Comparison of ENCODE assay signal across 8 cellular contexts in genomic region chr2:170972508-170973224, GRCh38. TPM values are rescaled to one million over a fixed set of nuclear protein-coding genes. Genes with fewer than 3 reads are reported as not detected.
DNase-seq lines count a peak whose midpoint lies in the region; ATAC-seq and TF ChIP-seq lines count a peak whose summit lies in the region.

No MANE protein-coding gene starts in this region.

- H3K27ac ChIP-seq in Peyer's patch = peak overlapping the region in 1 of 4 donors; percentile 77
- H3K27ac ChIP-seq in esophagus squamous epithelium = no peak overlapping the region
- H3K27ac ChIP-seq in mesendoderm (ENCODE audit: low read depth, low read length) = no peak overlapping the region

- H3K4me2 ChIP-seq in mesendoderm (ENCODE audit: low read length) = no peak overlapping the region

- H3K27me3 ChIP-seq in Peyer's patch (no peaks in the 10 kb centered on the region), esophagus squamous epithelium (no peaks in the 10 kb centered on the region), mesendoderm (ENCODE audit: insufficient read depth, low read length, poor library complexity) (no peaks in the 10 kb centered on the region)

- intact Hi-C loops in esophagus squamous epithelium (cut with DNase I) = loop anchor here (5.0 to 10.0 kb wide), 2 partner anchors 192 to 445 kb away; partner anchors contain the start of gene TLK1

- peak; percentile 1 to 2 for ATAC-seq in stimulated activated naive B cell treated with anti-CD40 and anti-IgM and Interleukin-4, amounts not matched to agents 10 μg/mL and 1 μg/mL and 100 μg/mL, for 72 hours (replicated peaks)
- ATAC-seq in GM21423 (IDR thresholded peaks at IDR 0.05; ENCODE audit: unreplicated experiment) = no peak

- H3K79me1 ChIP-seq in mesendoderm (ENCODE audit: low read length) = no peaks in the 10 kb centered on the region

- no peaks in the 10 kb centered on the region for H3K27me3 Mint-ChIP-seq in activated CD4-positive, alpha-beta T cell treated with anti-CD3 and anti-CD28 coated beads, Interleukin-2, amount 10 ng/mL, durations not matched to agents 7 days and 5 days
- H3K27me3 Mint-ChIP-seq in stimulated activated naive B cell treated with anti-CD40 and anti-IgM and Interleukin-4, amounts not matched to agents 10 μg/mL and 1 μg/mL and 100 μg/mL, for 72 hours = no peaks in the 10 kb centered on the region

- peaks cover 4% of the 10 kb centered on the region for H3K36me3 Mint-ChIP-seq in activated CD4-positive, alpha-beta T cell treated with anti-CD3 and anti-CD28 coated beads, Interleukin-2, amount 10 ng/mL, durations not matched to agents 7 days and 5 days (ENCODE audit: low read depth)
- peaks cover 6 to 17% of the 10 kb centered on the region in 2 donors for H3K36me3 Mint-ChIP-seq in stimulated activated naive B cell treated with anti-CD40 and anti-IgM and Interleukin-4, amounts not matched to agents 10 μg/mL and 1 μg/mL and 100 μg/mL, for 72 hours

- no peak overlapping the region for H2BK5ac ChIP-seq in mesendoderm (ENCODE audit: low read length)

- peaks cover 20% of the 10 kb centered on the region for H3K4me1 Mint-ChIP-seq in activated CD4-positive, alpha-beta T cell treated with anti-CD3 and anti-CD28 coated beads, Interleukin-2, amount 10 ng/mL, durations not matched to agents 7 days and 5 days
- peaks cover 14 to 30% of the 10 kb centered on the region in 2 donors for H3K4me1 Mint-ChIP-seq in stimulated activated naive B cell treated with anti-CD40 and anti-IgM and Interleukin-4, amounts not matched to agents 10 μg/mL and 1 μg/mL and 100 μg/mL, for 72 hours

- TF ChIP-seq POLR2A in Peyer's patch (IDR thresholded peaks at IDR 0.05) (no peak), esophagus squamous epithelium (IDR thresholded peaks at IDR 0.05) (no peak)

- H2BK120ac ChIP-seq in mesendoderm (ENCODE audit: low read depth, low read length) = no peak overlapping the region

- H2AK5ac ChIP-seq in mesendoderm (ENCODE audit: low read length) = no peak overlapping the region

- no peak overlapping the region for H2BK15ac ChIP-seq in mesendoderm (replicated peaks; ENCODE audit: low read depth)

- H3K56ac ChIP-seq in mesendoderm (ENCODE audit: low read length) = no peak overlapping the region

- no peak for DNase-seq in activated CD4-positive, alpha-beta T cell treated with anti-CD3 and anti-CD28 coated beads, Interleukin-2, amount 10 ng/mL, durations not matched to agents 7 days and 5 days
- no peak for DNase-seq in activated CD4-positive, alpha-beta T cell treated with anti-CD3 and anti-CD28 coated beads, Interleukin-2, amount 50 U/mL, for 4 hours
- DNase-seq in Peyer's patch = no peak
- DNase-seq in esophagus squamous epithelium (lab: John Stamatoyannopoulos, UW) = no peak
- DNase-seq in stimulated activated naive B cell treated with anti-CD40 and anti-IgM and Interleukin-4, amounts not matched to agents 10 μg/mL and 1 μg/mL and 100 μg/mL, for 72 hours = no peak
- DNase-seq in ureter (ENCODE audit: low spot score) = no peak
- DNase-seq in mesendoderm = no peak

- H3K9me3 ChIP-seq in Peyer's patch (no peaks in the 10 kb centered on the region), esophagus squamous epithelium (no peaks in the 10 kb centered on the region)

- H3K18ac ChIP-seq in mesendoderm (ENCODE audit: low read length) = no peak overlapping the region

- H3K23ac ChIP-seq in mesendoderm (ENCODE audit: low read length) = no peak overlapping the region

- TF ChIP-seq CTCF in Peyer's patch (IDR thresholded peaks at IDR 0.05) (no peak), esophagus squamous epithelium (IDR thresholded peaks at IDR 0.05) (peak in 1 of 6 experiments; percentile 3)

- no peak overlapping the region for H3K9ac ChIP-seq in mesendoderm (ENCODE audit: low read length)

- no peaks in the 10 kb centered on the region for H3K79me2 ChIP-seq in mesendoderm (ENCODE audit: control insufficient read depth, insufficient read depth, low read length)

- peaks cover 0 to 9% (median 0%) of the 10 kb centered on the region in 4 donors for H3K4me1 ChIP-seq in Peyer's patch
- H3K4me1 ChIP-seq in esophagus squamous epithelium = peaks cover 0 to 21% (median 4%) of the 10 kb centered on the region in 3 donors
- H3K4me1 ChIP-seq in mesendoderm (ENCODE audit: control insufficient read depth, low read depth, low read length) = no peaks in the 10 kb centered on the region

- no peak overlapping the region for H4K8ac ChIP-seq in mesendoderm (ENCODE audit: low read depth, low read length)

- 50 to 55% methylated on average over 12 to 13 of the region's 13 CpGs for WGBS in esophagus squamous epithelium, 2 donors
- WGBS in mesendoderm (ENCODE audit: extremely low coverage, insufficient coverage, low lambda C conversion rate) = no CpG with 5 or more reads among the region's 13 CpGs

- H3K36me3 ChIP-seq in Peyer's patch = no peaks in the 10 kb centered on the region
- peaks cover 0 to 15% (median 4%) of the 10 kb centered on the region in 3 donors for H3K36me3 ChIP-seq in esophagus squamous epithelium
- H3K36me3 ChIP-seq in mesendoderm (ENCODE audit: control insufficient read depth, insufficient read depth, low read length) = peaks cover 2% of the 10 kb centered on the region

- H3K27ac Mint-ChIP-seq in activated CD4-positive, alpha-beta T cell treated with anti-CD3 and anti-CD28 coated beads, Interleukin-2, amount 10 ng/mL, durations not matched to agents 7 days and 5 days = peak overlapping the region; percentile 63
- H3K27ac Mint-ChIP-seq in stimulated activated naive B cell treated with anti-CD40 and anti-IgM and Interleukin-4, amounts not matched to agents 10 μg/mL and 1 μg/mL and 100 μg/mL, for 72 hours = peak overlapping the region; percentile 73

- H4K5ac ChIP-seq in mesendoderm (ENCODE audit: low read length) = no peak overlapping the region

- no peaks in the 10 kb centered on the region for H3K9me3 Mint-ChIP-seq in activated CD4-positive, alpha-beta T cell treated with anti-CD3 and anti-CD28 coated beads, Interleukin-2, amount 10 ng/mL, durations not matched to agents 7 days and 5 days
- H3K9me3 Mint-ChIP-seq in stimulated activated naive B cell treated with anti-CD40 and anti-IgM and Interleukin-4, amounts not matched to agents 10 μg/mL and 1 μg/mL and 100 μg/mL, for 72 hours = no peaks in the 10 kb centered on the region

- H3K4me3 ChIP-seq in Peyer's patch (peak overlapping the region in 3 of 4 donors; percentile 54 to 78 (median 66)), esophagus squamous epithelium (peak overlapping the region in 3 of 4 donors; percentile 71 to 80 (median 79)), mesendoderm (ENCODE audit: low read length) (no peak overlapping the region)

- H3K4me3 Mint-ChIP-seq in activated CD4-positive, alpha-beta T cell treated with anti-CD3 and anti-CD28 coated beads, Interleukin-2, amount 10 ng/mL, durations not matched to agents 7 days and 5 days = peak overlapping the region; percentile 57
- H3K4me3 Mint-ChIP-seq in stimulated activated naive B cell treated with anti-CD40 and anti-IgM and Interleukin-4, amounts not matched to agents 10 μg/mL and 1 μg/mL and 100 μg/mL, for 72 hours = peak overlapping the region; percentile 86 to 91

- CTCF ChIA-PET in activated CD4-positive, alpha-beta T cell treated with anti-CD3 and anti-CD28 coated beads, Interleukin-2, amount 10 ng/mL, durations not matched to agents 7 days and 5 days (lab: Charles Lee) = interaction anchor here (0.5 to 2.1 kb wide), 19 partner anchors 11 to 743 kb away, joined by 3 to 11 read pairs (median 4); partner anchors contain the start of gene GORASP2

- H3K4ac ChIP-seq in mesendoderm (ENCODE audit: low read depth, low read length) = no peak overlapping the region

- POLR2A ChIA-PET in activated CD4-positive, alpha-beta T cell treated with anti-CD3 and anti-CD28 coated beads, Interleukin-2, amount 10 ng/mL, durations not matched to agents 7 days and 5 days (lab: Charles Lee) = no interaction called here

RNA-seq across cellular contexts. Expression of gene GORASP2, which starts 43.6 kb away (rescaled TPM):
- total RNA-seq in activated CD4-positive, alpha-beta T cell treated with anti-CD3 and anti-CD28 coated beads, Interleukin-2, amount 10 ng/mL, durations not matched to agents 7 days and 5 days = 10 to 100 TPM; 58.7 to 62.0 TPM
- 10 to 100 TPM; 30.6 to 45.2 (median 35.3) TPM for total RNA-seq in Peyer's patch
- 10 to 100 TPM; 45.8 to 66.1 (median 56.5) TPM for total RNA-seq in esophagus squamous epithelium
- total RNA-seq in ureter = 94.8 TPM
- 117 TPM for polyA plus RNA-seq in mesendoderm (2013, experiment 1 of 2)
- polyA plus RNA-seq in mesendoderm (2013, experiment 2 of 2) = 121 TPM
